ENCODE assay signal across 8 cellular contexts in genomic region chr1:149355748-149356147, GRCh38.
A peak's percentile ranks its signal among the peaks of the same experiment; 100 is the strongest.
DNase-seq lines count a peak whose midpoint lies in the region; ATAC-seq, FAIRE-seq and TF ChIP-seq lines count a peak whose summit lies in the region.
"Not testable (repeated sequence)": the region's sequence is repeated elsewhere in the genome, so short reads cannot be mapped to it uniquely, and the experiment has no call there.

No MANE protein-coding gene starts in this region.

- not testable (repeated sequence) for DNase-seq in IMR-90; RCC 7860 (ENCODE audit: low spot score); RWPE2 (ENCODE audit: low spot score); astrocyte (ENCODE audit: low read depth); omental fat pad (ENCODE audit: low spot score); psoas muscle; gastrocnemius medialis

- not testable (repeated sequence) for H3K79me1 ChIP-seq in IMR-90 (ENCODE audit: low read depth in 1 of 2, low read length in 2 of 2)

- CTCF ChIA-PET in IMR-90 (lab: Yijun Ruan, JAX) = not testable (repeated sequence)

- H4K8ac ChIP-seq in IMR-90 (ENCODE audit: low read depth in 2 of 2, low read length in 2 of 2) = not testable (repeated sequence)

- POLR2A ChIA-PET in IMR-90 (lab: Charles Lee; ENCODE audit: unreplicated experiment) = not testable (repeated sequence)

- not testable (repeated sequence) for H3K27ac ChIP-seq in IMR-90 (ENCODE audit: insufficient read depth, low read length); RWPE2 (ENCODE audit: poor library complexity, severe bottlenecking); astrocyte (ENCODE audit: low read depth, low read length); psoas muscle; gastrocnemius medialis

- dilution Hi-C loops in IMR-90 (cut with HindIII; ENCODE audit: low sequenced_read_pairs, unreplicated experiment) = not testable (repeated sequence)

- WGBS in IMR-90 (ENCODE audit: extremely low coverage in 2 of 2, insufficient read length in 1 of 2), 2 experiments = no CpG with 5 or more reads among the region's 1 CpG
- no CpG with 5 or more reads among the region's 1 CpG for WGBS in psoas muscle, 3 donors

- H2BK20ac ChIP-seq in IMR-90 (ENCODE audit: low read depth, low read length) = not testable (repeated sequence)

- H3K79me2 ChIP-seq in astrocyte (ENCODE audit: insufficient read depth, low read length) = not testable (repeated sequence)

- not testable (repeated sequence) for H2AK9ac ChIP-seq in IMR-90 (replicated peaks; ENCODE audit: low read depth, low read length, poor library complexity)

- H3K4me3 ChIP-seq in IMR-90 (ENCODE audit: insufficient read depth, low read depth, low read length); RWPE2 (ENCODE audit: severe bottlenecking); astrocyte (ENCODE audit: insufficient read depth, low read depth, low read length); psoas muscle; gastrocnemius medialis: not testable (repeated sequence)

- not testable (repeated sequence) for H3K9me3 Mint-ChIP-seq in astrocyte (ENCODE audit: unreplicated experiment)

- not testable (repeated sequence) for H3K4me2 ChIP-seq in IMR-90 (ENCODE audit: low read depth, low read length); astrocyte (ENCODE audit: low read length)

- H3K18ac ChIP-seq in IMR-90 (ENCODE audit: low read depth, low read length) = not testable (repeated sequence)

- not testable (repeated sequence) for H2AFZ ChIP-seq in IMR-90 (replicated peaks; ENCODE audit: low read length, poor library complexity); astrocyte (ENCODE audit: low read depth, low read length)

- not testable (repeated sequence) for H3K56ac ChIP-seq in IMR-90 (ENCODE audit: extremely low read depth, insufficient read depth, low read length)

- not testable (repeated sequence) for H3K27me3 Mint-ChIP-seq in astrocyte (ENCODE audit: low read depth, unreplicated experiment)

- not testable (repeated sequence) for H4K91ac ChIP-seq in IMR-90 (ENCODE audit: insufficient read depth, low read depth, low read length)

- not testable (repeated sequence) for H3K36me3 ChIP-seq in IMR-90 (ENCODE audit: control insufficient read depth, insufficient read depth, low read length); RWPE2 (ENCODE audit: low read depth); astrocyte (ENCODE audit: insufficient read depth, low read length); psoas muscle (ENCODE audit: insufficient read depth in 1 of 2, low read depth in 1 of 2); gastrocnemius medialis

- H3K27me3 ChIP-seq in IMR-90 (ENCODE audit: control insufficient read depth, insufficient read depth, low read length); RWPE2 (ENCODE audit: insufficient read depth, poor library complexity, severe bottlenecking); astrocyte (ENCODE audit: insufficient read depth, low read length); psoas muscle (ENCODE audit: insufficient read depth in 3 of 3, low read length in 2 of 3); gastrocnemius medialis: not testable (repeated sequence)

- not testable (repeated sequence) for H4K5ac ChIP-seq in IMR-90 (ENCODE audit: low read depth, low read length)

- not testable (repeated sequence) for H3K27ac Mint-ChIP-seq in astrocyte (ENCODE audit: unreplicated experiment)

- H3K4me3 Mint-ChIP-seq in astrocyte (ENCODE audit: unreplicated experiment) = not testable (repeated sequence)

- H2AK5ac ChIP-seq in IMR-90 (ENCODE audit: low read depth, low read length) = not testable (repeated sequence)

- H3K4me1 Mint-ChIP-seq in astrocyte (ENCODE audit: low read depth, unreplicated experiment) = not testable (repeated sequence)

- H3K9me1 ChIP-seq in IMR-90 (ENCODE audit: insufficient read depth, low read length) = not testable (repeated sequence)

- H4K20me1 ChIP-seq in IMR-90 (ENCODE audit: insufficient read depth, low read length); astrocyte (ENCODE audit: insufficient read depth, low read length): not testable (repeated sequence)

- H3K4ac ChIP-seq in IMR-90 (ENCODE audit: low read depth, low read length) = not testable (repeated sequence)

- not testable (repeated sequence) for TF ChIP-seq CTCF in IMR-90 (conservative IDR thresholded peaks at IDR 0.05; ENCODE audit: low read depth, low read length); RWPE2 (IDR thresholded peaks at IDR 0.05; ENCODE audit: poor library complexity, severe bottlenecking); astrocyte (IDR thresholded peaks at IDR 0.05; ENCODE audit: insufficient read depth, low read depth, low read length); omental fat pad (IDR thresholded peaks at IDR 0.05); psoas muscle (IDR thresholded peaks at IDR 0.05); gastrocnemius medialis (IDR thresholded peaks at IDR 0.05 in 4 of 5, conservative IDR thresholded peaks at IDR 0.05 in 1 of 5)

- H3K14ac ChIP-seq in IMR-90 (replicated peaks; ENCODE audit: low read depth, low read length) = not testable (repeated sequence)

- not testable (repeated sequence) for H3K9me3 ChIP-seq in IMR-90 (ENCODE audit: control insufficient read depth, insufficient read depth, low read length); RWPE2 (ENCODE audit: severe bottlenecking); astrocyte (ENCODE audit: insufficient read depth, low read depth, low read length); psoas muscle; gastrocnemius medialis

- TF ChIP-seq POLR2A in IMR-90 (IDR thresholded peaks at IDR 0.05; ENCODE audit: low read depth, low read length); gastrocnemius medialis (IDR thresholded peaks at IDR 0.05): not testable (repeated sequence)

- H3K23ac ChIP-seq in IMR-90 (ENCODE audit: low read depth, low read length) = not testable (repeated sequence)

- TF ChIP-seq RAD21 in IMR-90 (IDR thresholded peaks at IDR 0.05; ENCODE audit: low read length) = not testable (repeated sequence)

- intact Hi-C loops in IMR-90 (cut with micrococcal nuclease); psoas muscle (cut with DNase I); gastrocnemius medialis (cut with DNase I; ENCODE audit: low total_unique reads): not testable (repeated sequence)

- not testable (repeated sequence) for H2BK15ac ChIP-seq in IMR-90 (ENCODE audit: low read depth, low read length)

- not testable (repeated sequence) for H2BK5ac ChIP-seq in IMR-90 (ENCODE audit: low read depth, low read length, poor library complexity, severe bottlenecking)

- H3K36me3 Mint-ChIP-seq in astrocyte (ENCODE audit: low read depth, unreplicated experiment) = not testable (repeated sequence)

- in situ Hi-C loops in IMR-90 (cut with MboI; ENCODE audit: low sequenced_read_pairs); gastrocnemius medialis (cut with MboI; ENCODE audit: low sequenced_read_pairs in 4 of 4): not testable (repeated sequence)

- BruUV-seq in IMR-90 (replicated peaks; lab: Mats Ljungman, UMichigan) = not testable (repeated sequence)

- H2BK120ac ChIP-seq in IMR-90 (ENCODE audit: low read depth, low read length) = not testable (repeated sequence)

- not testable (repeated sequence) for H3K4me1 ChIP-seq in IMR-90 (ENCODE audit: control insufficient read depth, insufficient read depth, low read length); RWPE2 (ENCODE audit: insufficient read depth, poor library complexity, severe bottlenecking); astrocyte (ENCODE audit: insufficient read depth, low read length); psoas muscle; gastrocnemius medialis

- ATAC-seq in IMR-90 (ENCODE audit: low read depth) (peak; percentile 83), RWPE2 (ENCODE audit: low read depth) (peak; percentile 85), SK-N-SH treated with all-trans-retinoic acid at 6 μM for 48 hours (peak; percentile 30; the same call in 1 of the 3 replicates), omental fat pad (ENCODE audit: low FRiP score) (peak; percentile 46), psoas muscle (peak; percentile 53 to 68 (median 58)), gastrocnemius medialis (peak; percentile 19 to 44)

- FAIRE-seq in RCC 7860 (lab: Jason Lieb, UNC) (peak; percentile 79), astrocyte (lab: Jason Lieb, UNC) (peak; percentile 29)

- not testable (repeated sequence) for H3K9ac ChIP-seq in IMR-90 (ENCODE audit: low read depth, low read length); astrocyte (ENCODE audit: low read length)

Comparison
In these comparisons a context has a peak if more than half of its experiments do, and no peak if none do; other contexts are left out.
1. ATAC-seq: peak in every context shown above with its lines; median percentile 85 in RWPE2; 83 in IMR-90; 58 in psoas muscle; 46 in omental fat pad; 32 in gastrocnemius medialis; 30 in SK-N-SH treated with all-trans-retinoic acid at 6 μM for 48 hours.